12 cellular contexts compared by ENCODE assay signal in the genomic region with DNA sequence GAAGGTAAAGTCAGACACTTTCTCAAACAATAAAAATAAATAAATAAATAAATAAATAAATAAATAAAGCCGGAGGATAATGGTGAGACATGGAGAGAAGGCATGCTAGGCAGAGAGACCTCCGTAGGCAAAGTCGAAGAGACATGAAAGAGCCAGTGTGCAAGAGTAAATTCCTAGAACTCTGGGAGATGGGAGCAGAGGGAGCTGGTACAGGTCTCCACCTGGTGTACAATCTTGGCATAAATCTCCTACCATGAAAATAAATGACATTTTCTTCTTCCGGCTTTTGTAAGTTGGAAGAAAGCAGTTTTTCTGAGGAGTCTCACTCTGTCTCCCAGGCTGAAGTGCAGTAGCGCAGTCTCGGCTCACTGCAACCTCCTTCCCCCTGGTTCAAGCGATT. TPM values are rescaled to one million over a fixed set of nuclear protein-coding genes. Genes with fewer than 3 reads are reported as not detected.
DNase-seq lines count a peak whose midpoint lies in the region; ATAC-seq and TF ChIP-seq lines count a peak whose summit lies in the region.
"Not testable (repeated sequence)": the region's sequence is repeated elsewhere in the genome, so short reads cannot be mapped to it uniquely, and the experiment has no call there.
"Had no signal": no experiment of that assay in that cellular context is flagged by ENCODE, and none has a peak within 500 bp of the region (broad histone marks: within the 10 kb centered on the region; RNA-seq: fewer than 3 reads in every experiment).

No MANE protein-coding gene starts in this region.

- TF ChIP-seq CTCF in C4-2B (conservative IDR thresholded peaks at IDR 0.05): peak; percentile 25
- TF ChIP-seq CTCF in PC-3 (conservative IDR thresholded peaks at IDR 0.05; ENCODE audit: low read depth, low read length); foreskin keratinocyte (conservative IDR thresholded peaks at IDR 0.05); mucosa of descending colon (IDR thresholded peaks at IDR 0.05): not testable (repeated sequence)

- not testable (repeated sequence) for H3K79me2 ChIP-seq in PC-3 (ENCODE audit: low read length)

- H2AFZ ChIP-seq in PC-3 (ENCODE audit: low read length): not testable (repeated sequence)

- intact Hi-C loops in PC-3 (cut with micrococcal nuclease); mucosa of descending colon (cut with DNase I, micrococcal nuclease): not testable (repeated sequence)

- H3K27ac ChIP-seq in C4-2B; PC-3 (ENCODE audit: low read length); foreskin keratinocyte: not testable (repeated sequence)

- not testable (repeated sequence) for H4K20me1 ChIP-seq in PC-3 (ENCODE audit: low read length)

- not testable (repeated sequence) for H3F3A ChIP-seq in PC-3 (ENCODE audit: low read length, unreplicated experiment)

- DNase-seq in PC-3; foreskin keratinocyte; left lobe of liver (ENCODE audit: low spot score); mucosa of descending colon: not testable (repeated sequence)

- ATAC-seq in PC-3 (peak; percentile 29), SK-N-SH treated with all-trans-retinoic acid at 6 μM for 48 hours (peak; percentile 18; the same call in 2 of the 3 replicates), foreskin keratinocyte (peak; percentile 45), left lobe of liver (peak; percentile 38), mucosa of descending colon (peak; percentile 52)

- not testable (repeated sequence) for H3K4me1 ChIP-seq in PC-3 (ENCODE audit: insufficient read depth, low read length); foreskin keratinocyte; mucosa of descending colon (ENCODE audit: low read depth)

- not testable (repeated sequence) for H3K36me3 ChIP-seq in PC-3 (ENCODE audit: low read depth, low read length); mucosa of descending colon (ENCODE audit: low read depth)

- CTCF ChIA-PET in PC-3 (lab: Charles Lee): not testable (repeated sequence)

- not testable (repeated sequence) for H3K4me2 ChIP-seq in PC-3 (ENCODE audit: low read length)

- H3K9ac ChIP-seq in PC-3 (ENCODE audit: low read length): not testable (repeated sequence)

- not testable (repeated sequence) for H3K9me2 ChIP-seq in PC-3 (replicated peaks; ENCODE audit: low read length)

- H3K27me3 ChIP-seq in PC-3 (ENCODE audit: low read length); foreskin keratinocyte: not testable (repeated sequence)

- POLR2A ChIA-PET in PC-3 (lab: Charles Lee; ENCODE audit: unreplicated experiment): not testable (repeated sequence)

- H3K4me3 ChIP-seq in PC-3 (ENCODE audit: low read length); mucosa of descending colon: not testable (repeated sequence)

- not testable (repeated sequence) for BruUV-seq in PC-3 (replicated peaks; lab: Mats Ljungman, UMichigan)

- not testable (repeated sequence) for H3K9me3 ChIP-seq in PC-3 (ENCODE audit: low read length); mucosa of descending colon

RNA-seq across cellular contexts. Expression of a gene that starts 1.4 kb away (rescaled TPM):
- 1.1 and 1.4 TPM in 2 replicates for total RNA-seq in PC-3 (2014; rRNA removed)
- 4.0 and 5.1 TPM in 2 replicates for total RNA-seq in foreskin keratinocyte
- 7.4 and 9.8 TPM in 2 replicates for polyA plus RNA-seq in foreskin keratinocyte
- total RNA-seq in left lobe of liver: 0.88 TPM
- total RNA-seq in mucosa of descending colon: 1 to 10 TPM in 2 of 3 donors, not detected in 1; 1.1 to 3.4 TPM
- total RNA-seq: Daoy had no signal
- polyA plus RNA-seq: CD14-positive monocyte had no signal

RNA-seq across cellular contexts. Expression of a gene that starts 7.8 kb away (rescaled TPM):
- 0.22 TPM in 1 of 2 replicates, not detected in the other for total RNA-seq in PC-3 (2014; rRNA removed)
- 0.34 and 0.71 TPM in 2 replicates for total RNA-seq in foreskin keratinocyte
- polyA plus RNA-seq in foreskin keratinocyte: 0.79 and 0.90 TPM in 2 replicates
- not detected for total RNA-seq in left lobe of liver
- total RNA-seq in mucosa of descending colon: 10 to 100 TPM; 20.9 to 53.1 (median 48.6) TPM
- total RNA-seq: A172; CD4-positive, alpha-beta memory T cell; Daoy had no signal
- polyA plus RNA-seq: BJ; CD14-positive monocyte; CD4-positive, alpha-beta memory T cell had no signal

RNA-seq across cellular contexts. Expression of a gene that starts 40.5 kb away (rescaled TPM):
- 0.98 and 1.4 TPM in 2 replicates for total RNA-seq in PC-3 (2014; rRNA removed)
- total RNA-seq in foreskin keratinocyte: 0.75 TPM in 1 of 2 replicates, not detected in the other
- polyA plus RNA-seq in foreskin keratinocyte: 0.35 and 0.55 TPM in 2 replicates
- total RNA-seq in left lobe of liver: 0.45 TPM
- total RNA-seq in mucosa of descending colon: 1 to 10 TPM; 3.9 to 8.8 (median 4.9) TPM
- total RNA-seq: Daoy had no signal
- polyA plus RNA-seq: CD14-positive monocyte; CD4-positive, alpha-beta memory T cell; IgD-negative memory B cell had no signal

Comparison
In these comparisons a context has a peak if more than half of its experiments do, and no peak if none do; other contexts are left out.
1. RNA of a gene that starts 7.8 kb away (total RNA-seq): 20.9 to 53.1 TPM in mucosa of descending colon; 0.34 to 0.71 TPM in foreskin keratinocyte, 0.22 TPM in PC-3 and not detected in left lobe of liver (single experiment); every median in the first group is over 10 times any median in the second.
2. Peak in every context shown above with its lines, with median percentiles within 50 percentile points of each other: ATAC-seq.